Comparison of ENCODE assay signal across 26 cellular contexts in the genomic region with DNA sequence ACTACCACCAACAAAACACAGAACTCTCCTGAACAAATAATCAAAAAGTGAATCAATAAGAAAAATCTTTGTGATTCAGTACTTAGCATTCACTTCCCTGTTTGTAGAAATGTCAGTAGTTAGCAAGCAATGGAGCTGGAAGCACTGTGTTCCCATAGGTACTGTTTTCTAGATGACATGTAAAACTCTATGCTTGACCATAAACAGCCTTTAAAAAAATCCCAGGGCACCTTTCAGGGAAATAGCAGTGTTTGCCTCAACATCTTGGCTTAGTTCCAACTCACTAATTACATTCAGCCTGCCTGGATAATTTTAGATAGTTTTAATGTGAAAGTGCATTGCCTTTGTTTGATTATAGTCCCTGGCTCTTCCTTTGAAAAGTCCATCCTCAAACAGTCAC.
DNase-seq lines count a peak whose midpoint lies in the region; ATAC-seq and TF ChIP-seq lines count a peak whose summit lies in the region.
"Had no signal": no experiment of that assay in that cellular context is flagged by ENCODE, and none has a peak within 500 bp of the region (broad histone marks: within the 10 kb centered on the region; RNA-seq: fewer than 3 reads in every experiment).

No MANE protein-coding gene starts in this region.

- intact Hi-C loops in PC-3 (cut with micrococcal nuclease) = no loop called here

- no peaks in the 10 kb centered on the region for H3K79me2 ChIP-seq in PC-3 (ENCODE audit: low read length)

- H3K4me3 ChIP-seq in BE2C (ENCODE audit: low read depth, low read length) (no peak overlapping the region), PC-3 (ENCODE audit: low read length) (no peak overlapping the region)
- H3K4me3 ChIP-seq: HAP-1, MG63, mucosa of descending colon, PC-9 had no signal

- H3K9ac ChIP-seq in PC-3 (ENCODE audit: low read length) = no peak overlapping the region
- H3K9ac ChIP-seq: KMS-11 had no signal

- DNase-seq in BE2C = peak; percentile 12
- peak; percentile 8 to 92 (median 66) for DNase-seq in NCI-H1417 (lab: John Stamatoyannopoulos, UW)
- DNase-seq in NCI-H2171 (lab: John Stamatoyannopoulos, UW) = peak; percentile 18
- peak; percentile 13 for DNase-seq in OCI-M1 (lab: John Stamatoyannopoulos, UW)
- DNase-seq in omental fat pad (ENCODE audit: low spot score) = no peak
- DNase-seq in cerebellar nuclear complex (lab: John Stamatoyannopoulos, UW) = no peak
- DNase-seq in PC-3 = no peak
- no peak for DNase-seq in foreskin melanocyte
- DNase-seq: ACHN; activated CD4-positive, alpha-beta memory T cell treated with anti-CD3 and anti-CD28 coated beads, Interleukin-2, amount 10 ng/mL, durations not matched to agents 7 days and 5 days; activated CD8-positive, alpha-beta memory T cell treated with anti-CD3 and anti-CD28 coated beads, Interleukin-2, amount 50 U/mL, for 4 hours; activated naive CD4-positive, alpha-beta T cell treated with anti-CD3 and anti-CD28 coated beads, Interleukin-2, amount 50 U/mL, for 16 hours; CD8-positive, alpha-beta memory T cell; effector CD4-positive, alpha-beta T cell; GDM1; hypothalamus; MG63; mucosa of descending colon; natural killer cell; nucleus accumbens; PC-9; SW 1271; trophoblast cell had no signal

- BruUV-seq in PC-3 (replicated peaks; lab: Mats Ljungman, UMichigan) = no TSS peak

- no peaks in the 10 kb centered on the region for H3K9me2 ChIP-seq in PC-3 (replicated peaks; ENCODE audit: low read length)

- POLR2A ChIA-PET in PC-3 (lab: Charles Lee; ENCODE audit: unreplicated experiment) = no interaction called here

- no peaks in the 10 kb centered on the region for H3K9me3 ChIP-seq in BE2C
- H3K9me3 ChIP-seq in PC-3 (ENCODE audit: low read length) = no peaks in the 10 kb centered on the region
- H3K9me3 ChIP-seq: HAP-1, MG63, mucosa of descending colon had no signal

- TF ChIP-seq CTCF in BE2C (IDR thresholded peaks at IDR 0.05; ENCODE audit: low read depth, low read length) (no peak), omental fat pad (IDR thresholded peaks at IDR 0.05) (no peak), PC-3 (conservative IDR thresholded peaks at IDR 0.05; ENCODE audit: low read depth, low read length) (no peak)

- ATAC-seq in omental fat pad (ENCODE audit: low FRiP score) = no peak
- no peak for ATAC-seq in PC-3
- ATAC-seq: mucosa of descending colon; natural killer cell; stimulated activated memory B cell treated with anti-CD40 and anti-IgM and Interleukin-4, amounts not matched to agents 10 μg/mL and 1 μg/mL and 100 μg/mL, for 72 hours had no signal

- H3K27me3 ChIP-seq in BE2C (no peaks in the 10 kb centered on the region), PC-3 (ENCODE audit: low read length) (no peaks in the 10 kb centered on the region)
- H3K27me3 ChIP-seq: MG63 had no signal

- H2AFZ ChIP-seq in PC-3 (ENCODE audit: low read length) = no peak overlapping the region
- H2AFZ ChIP-seq: PC-9 had no signal

- H3F3A ChIP-seq in PC-3 (ENCODE audit: low read length, unreplicated experiment) = no peaks in the 10 kb centered on the region

- H3K4me1 ChIP-seq in BE2C (peaks cover 8% of the 10 kb centered on the region), PC-3 (ENCODE audit: insufficient read depth, low read length) (no peaks in the 10 kb centered on the region)
- H3K4me1 ChIP-seq: HAP-1 had no signal

- CTCF ChIA-PET in PC-3 (lab: Charles Lee) = no interaction called here

- H3K36me3 ChIP-seq in BE2C = no peaks in the 10 kb centered on the region
- H3K36me3 ChIP-seq in PC-3 (ENCODE audit: low read depth, low read length) = no peaks in the 10 kb centered on the region
- H3K36me3 ChIP-seq: HAP-1, MG63 had no signal

- no peak overlapping the region for H3K27ac ChIP-seq in PC-3 (ENCODE audit: low read length)
- H3K27ac ChIP-seq: KMS-11, PC-9 had no signal

- H4K20me1 ChIP-seq in PC-3 (ENCODE audit: low read length) = no peaks in the 10 kb centered on the region

- H3K4me2 ChIP-seq in PC-3 (ENCODE audit: low read length) = no peak overlapping the region
- H3K4me2 ChIP-seq: KMS-11, PC-9 had no signal

Comparison
In these comparisons a context has a peak if more than half of its experiments do, and no peak if none do; other contexts are left out.
1. DNase-seq: peak in BE2C (single experiment), NCI-H1417 (3 of 3), NCI-H2171 (single experiment) and OCI-M1 (single experiment); none in omental fat pad (single experiment), cerebellar nuclear complex (0 of 2), PC-3 (single experiment) and foreskin melanocyte (single experiment).